Comparison of ENCODE assay signal across 12 cellular contexts in genomic region chr7:99973817-99974216, GRCh38. TPM values are rescaled to one million over a fixed set of nuclear protein-coding genes. Genes with fewer than 3 reads are reported as not detected.
"Had no signal": no experiment of that assay in that cellular context is flagged by ENCODE, and none has a peak within 500 bp of the region (broad histone marks: within the 10 kb centered on the region; RNA-seq: fewer than 3 reads in every experiment).

No MANE protein-coding gene starts in this region.

RNA-seq across cellular contexts. Expression of gene AZGP1, which starts 2.0 kb away (rescaled TPM):
- total RNA-seq: naive thymus-derived CD4-positive, alpha-beta T cell; natural killer cell; occipital lobe; osteoblast; renal cortical epithelial cell; temporal lobe; uterus had no signal
- polyA plus RNA-seq: naive thymus-derived CD4-positive, alpha-beta T cell; neural cell had no signal

RNA-seq across cellular contexts. Expression of gene GJC3, which starts 44.4 kb away (rescaled TPM):
- total RNA-seq: natural killer cell, osteoblast, renal cortical epithelial cell, stomach, temporal lobe, thyroid gland, upper lobe of right lung, urinary bladder had no signal
- polyA plus RNA-seq: neural cell had no signal

RNA-seq across cellular contexts. Expression of gene TRIM4, which starts 54.5 kb away (rescaled TPM):
- polyA plus RNA-seq: neural cell had no signal
